ENCODE assay signal across 22 cellular contexts in genomic region chr7:132084776-132085388, GRCh38.
DNase-seq lines count a peak whose midpoint lies in the region; ATAC-seq and TF ChIP-seq lines count a peak whose summit lies in the region.
"Had no signal": no experiment of that assay in that cellular context is flagged by ENCODE, and none has a peak within 500 bp of the region (broad histone marks: within the 10 kb centered on the region; RNA-seq: fewer than 3 reads in every experiment).

No MANE protein-coding gene starts in this region.

- WGBS in sigmoid colon, 2 donors = 55 to 72% methylated on average over 8 of the region's 8 CpGs

- DNase-seq in HCT116 (ENCODE audit: low read depth, low spot score) (peak; percentile 19), OCI-M1 (lab: John Stamatoyannopoulos, UW) (peak; percentile 15), fibroblast of mammary gland (ENCODE audit: low read depth) (peak; percentile 15), sigmoid colon (peak; percentile 4), HAP-1 (ENCODE audit: low spot score in 2 of 2) (no peak), type B pancreatic cell (ENCODE audit: extremely low spot score, unreplicated experiment) (no peak)
- DNase-seq: activated CD4-positive, CD25-positive, alpha-beta regulatory T cell treated with anti-CD3 and anti-CD28 coated beads, Interleukin-2, amount 50 U/mL, for 72 hours; activated CD8-positive, alpha-beta memory T cell treated with anti-CD3 and anti-CD28 coated beads, Interleukin-2, amount 10 ng/mL, durations not matched to agents 7 days and 5 days; activated gamma-delta T cell; anterior cingulate cortex; colonic mucosa; glutamatergic neuron; NCI-H2029 treated with DMSO at 0.1 percent for 48 hours; NCI-H69; nucleus accumbens; stimulated activated CD4-positive, alpha-beta T cell treated with anti-CD3 and anti-CD28 coated beads, Interleukin-4, amount 100 ng/mL, for 4 hours; thyroid gland had no signal

- H3K9me3 Mint-ChIP-seq in type B pancreatic cell = no peaks in the 10 kb centered on the region
- H3K9me3 Mint-ChIP-seq: T-helper 1 cell treated with Interleukin-12 subunit alpha and Interleukin-12 subunit beta and Interleukin-4 antibody, amounts not matched to agents 30 μg/mL and 1 μg/mL, for 36 hours had no signal

- peaks cover 10% of the 10 kb centered on the region for H3K27me3 Mint-ChIP-seq in type B pancreatic cell

- H3K27ac Mint-ChIP-seq in type B pancreatic cell = no peak overlapping the region
- H3K27ac Mint-ChIP-seq: activated CD8-positive, alpha-beta memory T cell treated with anti-CD3 and anti-CD28 coated beads, Interleukin-2, amount 10 ng/mL, durations not matched to agents 7 days and 5 days; CD14-positive monocyte; T-helper 1 cell treated with Interleukin-12 subunit alpha and Interleukin-12 subunit beta and Interleukin-4 antibody, amounts not matched to agents 30 μg/mL and 1 μg/mL, for 36 hours had no signal

- H3K4me1 ChIP-seq in HCT116 (ENCODE audit: control insufficient read depth in 1 of 2, insufficient read depth in 2 of 2, low read length in 2 of 2) = no peaks in the 10 kb centered on the region
- peaks cover 0 to 27% (median 23%) of the 10 kb centered on the region in 4 donors for H3K4me1 ChIP-seq in sigmoid colon
- no peaks in the 10 kb centered on the region for H3K4me1 ChIP-seq in HAP-1
- H3K4me1 ChIP-seq: colonic mucosa had no signal

- intact Hi-C loops in HCT116 (cut with micrococcal nuclease) = loop anchor here (5.0 kb wide), 1 partner anchor 48 kb away; no protein-coding TSS in a partner anchor
- intact Hi-C loops in sigmoid colon (cut with DNase I) = no loop called here

- no peak for TF ChIP-seq EP300 in sigmoid colon (IDR thresholded peaks at IDR 0.05)

- H3K4me3 ChIP-seq in HCT116 (replicated peaks in 1 of 2; ENCODE audit: low read depth in 1 of 2, low read length in 2 of 2) (no peak overlapping the region), fibroblast of mammary gland (ENCODE audit: control insufficient read depth, low read depth, low read length) (no peak overlapping the region), sigmoid colon (no peak overlapping the region), HAP-1 (no peak overlapping the region)
- H3K4me3 ChIP-seq: colonic mucosa, thyroid gland had no signal

- no peaks in the 10 kb centered on the region for H3K79me2 ChIP-seq in HCT116 (ENCODE audit: insufficient read depth, low read length)

- H3K9me3 ChIP-seq in HCT116 (ENCODE audit: control insufficient read depth in 1 of 2, insufficient read depth in 1 of 2, low read depth in 1 of 2, low read length in 2 of 2) = no peaks in the 10 kb centered on the region
- no peaks in the 10 kb centered on the region for H3K9me3 ChIP-seq in sigmoid colon
- no peaks in the 10 kb centered on the region for H3K9me3 ChIP-seq in HAP-1
- H3K9me3 ChIP-seq: colonic mucosa, thyroid gland had no signal

- peaks cover 29% of the 10 kb centered on the region for H3K27me3 ChIP-seq in HCT116 (ENCODE audit: insufficient read depth, low read length)
- H3K27me3 ChIP-seq in sigmoid colon = no peaks in the 10 kb centered on the region
- no peaks in the 10 kb centered on the region for H3K27me3 ChIP-seq in HAP-1 (ENCODE audit: low read depth)
- H3K27me3 ChIP-seq: colonic mucosa, thyroid gland had no signal

- no peak overlapping the region for H3K9ac ChIP-seq in HCT116 (ENCODE audit: low read length)

- H3K4me1 Mint-ChIP-seq in type B pancreatic cell (ENCODE audit: unreplicated experiment) = peaks cover 18% of the 10 kb centered on the region
- H3K4me1 Mint-ChIP-seq: activated CD8-positive, alpha-beta memory T cell treated with anti-CD3 and anti-CD28 coated beads, Interleukin-2, amount 10 ng/mL, durations not matched to agents 7 days and 5 days; CD14-positive monocyte had no signal

- no peak overlapping the region for H2AFZ ChIP-seq in HCT116 (ENCODE audit: low read depth, low read length, poor library complexity, severe bottlenecking)

- RAD21 ChIA-PET in HCT116 (lab: Charles Lee; ENCODE audit: low non-redundant PET in 1 of 2, low total read pairs in 2 of 2, uncharacterized antibody in 2 of 2, unreplicated experiment in 2 of 2) = no interaction called here

- H3K36me3 ChIP-seq in HCT116 (ENCODE audit: control insufficient read depth in 1 of 2, insufficient read depth in 2 of 2, low read length in 2 of 2) (no peaks in the 10 kb centered on the region), sigmoid colon (no peaks in the 10 kb centered on the region), HAP-1 (replicated peaks) (no peaks in the 10 kb centered on the region)
- H3K36me3 ChIP-seq: colonic mucosa, thyroid gland had no signal

- CTCF ChIA-PET in HCT116 (lab: Charles Lee) = no interaction called here

- H3K27ac ChIP-seq in HCT116 (ENCODE audit: low read depth, low read length) = no peak overlapping the region
- no peak overlapping the region for H3K27ac ChIP-seq in sigmoid colon
- H3K27ac ChIP-seq: colonic mucosa, HL-60, RWPE1, thyroid gland had no signal

- H3K9me2 ChIP-seq in HCT116 (ENCODE audit: insufficient read depth) = no peaks in the 10 kb centered on the region

- H4K20me1 ChIP-seq in HCT116 (ENCODE audit: insufficient read depth) = no peaks in the 10 kb centered on the region

- TF ChIP-seq POLR2A in HCT116 (IDR thresholded peaks at IDR 0.05; ENCODE audit: borderline replicate concordance, extremely low read depth, insufficient read depth, insufficient read length) (no peak), sigmoid colon (IDR thresholded peaks at IDR 0.05) (no peak)

- POLR2A ChIA-PET in HCT116 (lab: Charles Lee) = no interaction called here

- TF ChIP-seq RAD21 in HCT116 (IDR thresholded peaks at IDR 0.05; ENCODE audit: low read depth) = no peak

- TF ChIP-seq CTCF in HCT116 (IDR thresholded peaks at IDR 0.05 in 2 of 3, conservative IDR thresholded peaks at IDR 0.05 in 1 of 3; ENCODE audit: borderline replicate concordance in 1 of 3, insufficient read depth in 1 of 3, low read depth in 2 of 3, low read length in 2 of 3) (no peak), fibroblast of mammary gland (conservative IDR thresholded peaks at IDR 0.05; ENCODE audit: control insufficient read depth, insufficient read depth, low read depth, low read length) (no peak), sigmoid colon (IDR thresholded peaks at IDR 0.05) (no peak), type B pancreatic cell (conservative IDR thresholded peaks at IDR 0.05) (no peak)

- BruUV-seq in HCT116 (replicated peaks; lab: Mats Ljungman, UMichigan) = no TSS peak

- no peaks in the 10 kb centered on the region for H3K36me3 Mint-ChIP-seq in type B pancreatic cell
- H3K36me3 Mint-ChIP-seq: activated CD8-positive, alpha-beta memory T cell treated with anti-CD3 and anti-CD28 coated beads, Interleukin-2, amount 10 ng/mL, durations not matched to agents 7 days and 5 days; CD14-positive monocyte had no signal

- peak overlapping the region; percentile 21; the same call in 1 of the 2 replicates for H3K4me2 ChIP-seq in HCT116 (ENCODE audit: low read length)

- no peak overlapping the region for H3K4me3 Mint-ChIP-seq in type B pancreatic cell
- H3K4me3 Mint-ChIP-seq: activated CD8-positive, alpha-beta memory T cell treated with anti-CD3 and anti-CD28 coated beads, Interleukin-2, amount 10 ng/mL, durations not matched to agents 7 days and 5 days; CD14-positive monocyte; T-helper 1 cell treated with Interleukin-12 subunit alpha and Interleukin-12 subunit beta and Interleukin-4 antibody, amounts not matched to agents 30 μg/mL and 1 μg/mL, for 36 hours had no signal

- in situ Hi-C loops in HAP-1 (cut with MboI; ENCODE audit: low sequenced_read_pairs) = no loop called here

- ATAC-seq in HCT116 (peak; percentile 93), GM21390 (IDR thresholded peaks at IDR 0.05; ENCODE audit: unreplicated experiment) (no peak)
- ATAC-seq: activated CD8-positive, alpha-beta memory T cell treated with anti-CD3 and anti-CD28 coated beads, Interleukin-2, amount 10 ng/mL, durations not matched to agents 7 days and 5 days had no signal

TF ChIP-seq in HCT116, 20 proteins besides CTCF, POLR2A, EP300 and RAD21:
- no peak for TF ChIP-seq SRF (IDR thresholded peaks at IDR 0.05; ENCODE audit: low read depth)
- no peak for TF ChIP-seq ZNF274 (IDR thresholded peaks at IDR 0.05; ENCODE audit: low read depth, low read length)
- TF ChIP-seq SP1 (IDR thresholded peaks at IDR 0.05; ENCODE audit: low read depth) = no peak
- TF ChIP-seq CEBPB (IDR thresholded peaks at IDR 0.05; ENCODE audit: low read depth) = no peak
- no peak for TF ChIP-seq EGR1 (IDR thresholded peaks at IDR 0.05; ENCODE audit: low read depth)
- TF ChIP-seq REST (IDR thresholded peaks at IDR 0.05; ENCODE audit: low read depth) = no peak
- TF ChIP-seq ZFX (IDR thresholded peaks at IDR 0.05) = no peak

Comparison
In these comparisons a context has a peak if more than half of its experiments do, and no peak if none do; other contexts are left out.
1. DNase-seq: peak in HCT116 (single experiment), OCI-M1 (single experiment), fibroblast of mammary gland (single experiment) and sigmoid colon (single experiment); none in HAP-1 (0 of 2) and type B pancreatic cell (single experiment).